1 cellular context compared by ENCODE assay signal in the genomic region with DNA sequence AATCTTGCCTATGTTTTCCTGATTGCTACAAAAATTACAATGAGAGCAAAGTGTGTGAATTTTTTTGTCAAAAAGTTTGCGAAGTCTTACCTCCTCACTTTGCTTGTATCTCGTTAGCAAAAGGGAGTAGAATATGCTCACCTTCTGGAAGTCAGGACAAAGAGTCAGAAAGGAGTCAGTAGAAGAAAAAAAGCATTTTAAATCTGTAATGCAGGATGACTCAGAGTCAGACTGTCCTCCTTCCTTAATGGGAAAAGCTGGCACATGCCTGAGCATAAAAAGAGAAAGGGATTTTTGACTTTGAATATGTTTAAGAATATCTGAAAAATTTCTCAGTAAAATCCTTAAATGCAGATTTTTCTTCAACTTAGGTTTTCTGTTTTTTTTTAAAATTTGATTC.
TF ChIP-seq lines count a peak whose summit lies in the region.

No MANE protein-coding gene starts in this region.

TF ChIP-seq in HepG2, 621 proteins besides CTCF, POLR2A, EP300 and RAD21 (continued from another document):
- TF ChIP-seq, protein P1, sequence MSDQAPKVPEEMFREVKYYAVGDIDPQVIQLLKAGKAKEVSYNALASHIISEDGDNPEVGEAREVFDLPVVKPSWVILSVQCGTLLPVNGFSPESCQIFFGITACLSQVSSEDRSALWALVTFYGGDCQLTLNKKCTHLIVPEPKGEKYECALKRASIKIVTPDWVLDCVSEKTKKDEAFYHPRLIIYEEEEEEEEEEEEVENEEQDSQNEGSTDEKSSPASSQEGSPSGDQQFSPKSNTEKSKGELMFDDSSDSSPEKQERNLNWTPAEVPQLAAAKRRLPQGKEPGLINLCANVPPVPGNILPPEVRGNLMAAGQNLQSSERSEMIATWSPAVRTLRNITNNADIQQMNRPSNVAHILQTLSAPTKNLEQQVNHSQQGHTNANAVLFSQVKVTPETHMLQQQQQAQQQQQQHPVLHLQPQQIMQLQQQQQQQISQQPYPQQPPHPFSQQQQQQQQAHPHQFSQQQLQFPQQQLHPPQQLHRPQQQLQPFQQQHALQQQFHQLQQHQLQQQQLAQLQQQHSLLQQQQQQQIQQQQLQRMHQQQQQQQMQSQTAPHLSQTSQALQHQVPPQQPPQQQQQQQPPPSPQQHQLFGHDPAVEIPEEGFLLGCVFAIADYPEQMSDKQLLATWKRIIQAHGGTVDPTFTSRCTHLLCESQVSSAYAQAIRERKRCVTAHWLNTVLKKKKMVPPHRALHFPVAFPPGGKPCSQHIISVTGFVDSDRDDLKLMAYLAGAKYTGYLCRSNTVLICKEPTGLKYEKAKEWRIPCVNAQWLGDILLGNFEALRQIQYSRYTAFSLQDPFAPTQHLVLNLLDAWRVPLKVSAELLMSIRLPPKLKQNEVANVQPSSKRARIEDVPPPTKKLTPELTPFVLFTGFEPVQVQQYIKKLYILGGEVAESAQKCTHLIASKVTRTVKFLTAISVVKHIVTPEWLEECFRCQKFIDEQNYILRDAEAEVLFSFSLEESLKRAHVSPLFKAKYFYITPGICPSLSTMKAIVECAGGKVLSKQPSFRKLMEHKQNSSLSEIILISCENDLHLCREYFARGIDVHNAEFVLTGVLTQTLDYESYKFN (CRISPR knock-in tag; conservative IDR thresholded peaks at IDR 0.05): no peak
- TF ChIP-seq JUNB (CRISPR knock-in tag; IDR thresholded peaks at IDR 0.05; ENCODE audit: borderline replicate concordance) (no peak), ZNF773 (CRISPR knock-in tag; IDR thresholded peaks at IDR 0.05; ENCODE audit: borderline replicate concordance) (no peak), PAF1 (CRISPR knock-in tag; IDR thresholded peaks at IDR 0.05) (no peak), ZNF775 (CRISPR knock-in tag; IDR thresholded peaks at IDR 0.05; ENCODE audit: borderline replicate concordance) (no peak), ZNF616 (CRISPR knock-in tag; IDR thresholded peaks at IDR 0.05; ENCODE audit: low read depth) (no peak), FOXP1 (IDR thresholded peaks at IDR 0.05) (no peak), FOXP1 (CRISPR knock-in tag; IDR thresholded peaks at IDR 0.05) (no peak), FOXA3 (CRISPR knock-in tag; IDR thresholded peaks at IDR 0.05) (no peak)
- TF ChIP-seq, protein P2, sequence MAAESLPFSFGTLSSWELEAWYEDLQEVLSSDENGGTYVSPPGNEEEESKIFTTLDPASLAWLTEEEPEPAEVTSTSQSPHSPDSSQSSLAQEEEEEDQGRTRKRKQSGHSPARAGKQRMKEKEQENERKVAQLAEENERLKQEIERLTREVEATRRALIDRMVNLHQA (CRISPR knock-in tag; IDR thresholded peaks at IDR 0.05): no peak
- TF ChIP-seq, protein P3, sequence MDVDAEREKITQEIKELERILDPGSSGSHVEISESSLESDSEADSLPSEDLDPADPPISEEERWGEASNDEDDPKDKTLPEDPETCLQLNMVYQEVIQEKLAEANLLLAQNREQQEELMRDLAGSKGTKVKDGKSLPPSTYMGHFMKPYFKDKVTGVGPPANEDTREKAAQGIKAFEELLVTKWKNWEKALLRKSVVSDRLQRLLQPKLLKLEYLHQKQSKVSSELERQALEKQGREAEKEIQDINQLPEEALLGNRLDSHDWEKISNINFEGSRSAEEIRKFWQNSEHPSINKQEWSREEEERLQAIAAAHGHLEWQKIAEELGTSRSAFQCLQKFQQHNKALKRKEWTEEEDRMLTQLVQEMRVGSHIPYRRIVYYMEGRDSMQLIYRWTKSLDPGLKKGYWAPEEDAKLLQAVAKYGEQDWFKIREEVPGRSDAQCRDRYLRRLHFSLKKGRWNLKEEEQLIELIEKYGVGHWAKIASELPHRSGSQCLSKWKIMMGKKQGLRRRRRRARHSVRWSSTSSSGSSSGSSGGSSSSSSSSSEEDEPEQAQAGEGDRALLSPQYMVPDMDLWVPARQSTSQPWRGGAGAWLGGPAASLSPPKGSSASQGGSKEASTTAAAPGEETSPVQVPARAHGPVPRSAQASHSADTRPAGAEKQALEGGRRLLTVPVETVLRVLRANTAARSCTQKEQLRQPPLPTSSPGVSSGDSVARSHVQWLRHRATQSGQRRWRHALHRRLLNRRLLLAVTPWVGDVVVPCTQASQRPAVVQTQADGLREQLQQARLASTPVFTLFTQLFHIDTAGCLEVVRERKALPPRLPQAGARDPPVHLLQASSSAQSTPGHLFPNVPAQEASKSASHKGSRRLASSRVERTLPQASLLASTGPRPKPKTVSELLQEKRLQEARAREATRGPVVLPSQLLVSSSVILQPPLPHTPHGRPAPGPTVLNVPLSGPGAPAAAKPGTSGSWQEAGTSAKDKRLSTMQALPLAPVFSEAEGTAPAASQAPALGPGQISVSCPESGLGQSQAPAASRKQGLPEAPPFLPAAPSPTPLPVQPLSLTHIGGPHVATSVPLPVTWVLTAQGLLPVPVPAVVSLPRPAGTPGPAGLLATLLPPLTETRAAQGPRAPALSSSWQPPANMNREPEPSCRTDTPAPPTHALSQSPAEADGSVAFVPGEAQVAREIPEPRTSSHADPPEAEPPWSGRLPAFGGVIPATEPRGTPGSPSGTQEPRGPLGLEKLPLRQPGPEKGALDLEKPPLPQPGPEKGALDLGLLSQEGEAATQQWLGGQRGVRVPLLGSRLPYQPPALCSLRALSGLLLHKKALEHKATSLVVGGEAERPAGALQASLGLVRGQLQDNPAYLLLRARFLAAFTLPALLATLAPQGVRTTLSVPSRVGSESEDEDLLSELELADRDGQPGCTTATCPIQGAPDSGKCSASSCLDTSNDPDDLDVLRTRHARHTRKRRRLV (CRISPR knock-in tag; IDR thresholded peaks at IDR 0.05): no peak
TF ChIP-seq in HepG2: peak in this region for 0.
